10 cellular contexts compared by ENCODE assay signal in genomic region chr12:55925371-55925770, GRCh38. TPM values are rescaled to one million over a fixed set of nuclear protein-coding genes. Genes with fewer than 3 reads are reported as not detected.
DNase-seq lines count a peak whose midpoint lies in the region; ATAC-seq and TF ChIP-seq lines count a peak whose summit lies in the region.
"Had no signal": no experiment of that assay in that cellular context is flagged by ENCODE, and none has a peak within 500 bp of the region (broad histone marks: within the 10 kb centered on the region; RNA-seq: fewer than 3 reads in every experiment).

No MANE protein-coding gene starts in this region.

- no peaks in the 10 kb centered on the region for H3K9me3 Mint-ChIP-seq in CD8-positive, alpha-beta memory T cell
- peaks cover 0 to 4% of the 10 kb centered on the region in 2 donors for H3K9me3 Mint-ChIP-seq in activated naive CD4-positive, alpha-beta T cell treated with anti-CD3 and anti-CD28 coated beads, Interleukin-2, amount 50 U/mL, for 72 hours
- H3K9me3 Mint-ChIP-seq in naive thymus-derived CD8-positive, alpha-beta T cell: no peaks in the 10 kb centered on the region

- peaks cover 56 to 70% (median 63%) of the 10 kb centered on the region in 3 donors for H3K4me1 Mint-ChIP-seq in CD8-positive, alpha-beta memory T cell
- H3K4me1 Mint-ChIP-seq in naive thymus-derived CD8-positive, alpha-beta T cell: peaks cover 30 to 67% (median 57%) of the 10 kb centered on the region in 4 donors

- POLR2A ChIA-PET in CD8-positive, alpha-beta memory T cell (lab: Charles Lee): interaction anchor here (1.3 to 1.4 kb wide), 2 partner anchors 48 to 96 kb away, joined by 6 to 12 read pairs; partner anchors contain the start of genes DNAJC14 and RAB5B
- POLR2A ChIA-PET in naive thymus-derived CD8-positive, alpha-beta T cell (lab: Charles Lee): interaction anchor here (1.0 to 10.9 kb wide), 9 partner anchors 11 to 179 kb away, joined by 3 to 293 read pairs (median 5); partner anchors contain the start of genes DNAJC14, ORMDL2, PA2G4 and RAB5B

- WGBS in HUES64: 95% methylated on average over 4 of the region's 4 CpGs

- no peaks in the 10 kb centered on the region for H3K9me3 ChIP-seq in CD8-positive, alpha-beta memory T cell (ENCODE audit: low read length)
- H3K9me3 ChIP-seq in HUES64 (ENCODE audit: insufficient read depth, low read depth, low read length): no peaks in the 10 kb centered on the region
- no peaks in the 10 kb centered on the region for H3K9me3 ChIP-seq in right atrium auricular region
- H3K9me3 ChIP-seq: ascending aorta had no signal

- H3K27ac ChIP-seq in CD8-positive, alpha-beta memory T cell (ENCODE audit: low read depth, low read length): no peak overlapping the region
- H3K27ac ChIP-seq in HUES64 (ENCODE audit: low read depth, low read length) (no peak overlapping the region), brain microvascular endothelial cell (no peak overlapping the region), right atrium auricular region (no peak overlapping the region)

- ATAC-seq in activated naive CD4-positive, alpha-beta T cell treated with anti-CD3 and anti-CD28 coated beads, Interleukin-2, amount 50 U/mL, for 72 hours: no peak
- no peak for ATAC-seq in naive thymus-derived CD8-positive, alpha-beta T cell

- H3K27ac Mint-ChIP-seq in CD8-positive, alpha-beta memory T cell: peak overlapping the region in 7 of 8 donors; percentile 91 to 99 (median 97)
- peak overlapping the region; percentile 93 to 97 for H3K27ac Mint-ChIP-seq in activated naive CD4-positive, alpha-beta T cell treated with anti-CD3 and anti-CD28 coated beads, Interleukin-2, amount 50 U/mL, for 72 hours
- H3K27ac Mint-ChIP-seq in naive thymus-derived CD8-positive, alpha-beta T cell: peak overlapping the region; percentile 95 to 100 (median 98)

- H3K27me3 ChIP-seq in CD8-positive, alpha-beta memory T cell (ENCODE audit: insufficient read depth, low read length, poor library complexity, severe bottlenecking): no peaks in the 10 kb centered on the region
- no peaks in the 10 kb centered on the region for H3K27me3 ChIP-seq in HUES64 (ENCODE audit: insufficient read depth, low read length)
- no peaks in the 10 kb centered on the region for H3K27me3 ChIP-seq in brain microvascular endothelial cell (replicated peaks)
- H3K27me3 ChIP-seq in right atrium auricular region: no peaks in the 10 kb centered on the region
- H3K27me3 ChIP-seq: ascending aorta had no signal

- peak overlapping the region; percentile 5 to 100 (median 97) for H3K4me3 Mint-ChIP-seq in CD8-positive, alpha-beta memory T cell
- peak overlapping the region; percentile 92 to 100 (median 98) for H3K4me3 Mint-ChIP-seq in naive thymus-derived CD8-positive, alpha-beta T cell

- H3K4me1 ChIP-seq in CD8-positive, alpha-beta memory T cell (ENCODE audit: insufficient read depth, low read length): peaks cover 51% of the 10 kb centered on the region
- peaks cover 10% of the 10 kb centered on the region for H3K4me1 ChIP-seq in HUES64 (ENCODE audit: insufficient read depth, low read length)
- H3K4me1 ChIP-seq in right atrium auricular region: peaks cover 0 to 32% of the 10 kb centered on the region in 2 donors

- TF ChIP-seq CTCF in brain microvascular endothelial cell (IDR thresholded peaks at IDR 0.05; ENCODE audit: low read depth, low read length, missing control alignments): no peak
- no peak for TF ChIP-seq CTCF in right atrium auricular region (IDR thresholded peaks at IDR 0.05)

- in situ Hi-C loops in brain microvascular endothelial cell (cut with HindIII; ENCODE audit: low pct_ligation_motif_present, low sequenced_read_pairs): no loop called here

- H3K9ac ChIP-seq in HUES64 (ENCODE audit: low read depth, low read length): no peak overlapping the region

- H3K27me3 Mint-ChIP-seq in CD8-positive, alpha-beta memory T cell: peaks cover 0 to 6% of the 10 kb centered on the region in 2 donors
- H3K27me3 Mint-ChIP-seq in naive thymus-derived CD8-positive, alpha-beta T cell: no peaks in the 10 kb centered on the region

- DNase-seq in CD8-positive, alpha-beta memory T cell: no peak
- no peak for DNase-seq in activated naive CD4-positive, alpha-beta T cell treated with anti-CD3 and anti-CD28 coated beads, Interleukin-2, amount 50 U/mL, for 72 hours (ENCODE audit: low spot score in 2 of 2)
- DNase-seq in naive thymus-derived CD8-positive, alpha-beta T cell: no peak
- no peak for DNase-seq in GM19240 (ENCODE audit: insufficient read length, low spot score)
- no peak for DNase-seq in GM03348 (ENCODE audit: low spot score)
- DNase-seq in brain microvascular endothelial cell: no peak
- no peak for DNase-seq in right atrium auricular region (ENCODE audit: low spot score)
- DNase-seq: NCI-H524 had no signal

- peak overlapping the region; percentile 11 for H3K4me3 ChIP-seq in CD8-positive, alpha-beta memory T cell (ENCODE audit: low read length)
- H3K4me3 ChIP-seq in HUES64 (ENCODE audit: low read length) (peak overlapping the region; percentile 94), brain microvascular endothelial cell (ENCODE audit: low read depth, low read length) (no peak overlapping the region), right atrium auricular region (no peak overlapping the region)

- CTCF ChIA-PET in CD8-positive, alpha-beta memory T cell (lab: Charles Lee): interaction anchor here (0.9 to 8.7 kb wide), 8 partner anchors 10 to 186 kb away, joined by 3 to 96 read pairs (median 4); partner anchors contain the start of gene DNAJC14

- peaks cover 0 to 43% (median 5%) of the 10 kb centered on the region in 3 donors for H3K36me3 Mint-ChIP-seq in CD8-positive, alpha-beta memory T cell
- peaks cover 32 to 39% of the 10 kb centered on the region in 2 donors for H3K36me3 Mint-ChIP-seq in activated naive CD4-positive, alpha-beta T cell treated with anti-CD3 and anti-CD28 coated beads, Interleukin-2, amount 50 U/mL, for 72 hours
- peaks cover 7 to 28% (median 10%) of the 10 kb centered on the region in 3 donors for H3K36me3 Mint-ChIP-seq in naive thymus-derived CD8-positive, alpha-beta T cell

- H3K36me3 ChIP-seq in CD8-positive, alpha-beta memory T cell (ENCODE audit: insufficient read depth, low read length): no peaks in the 10 kb centered on the region
- H3K36me3 ChIP-seq in HUES64 (ENCODE audit: insufficient read depth, low read length) (peaks cover 50% of the 10 kb centered on the region), brain microvascular endothelial cell (replicated peaks) (peaks cover 4% of the 10 kb centered on the region), right atrium auricular region (no peaks in the 10 kb centered on the region)

RNA-seq across cellular contexts. Expression of gene PYM1, which starts 2.3 kb away (rescaled TPM):
- total RNA-seq in CD8-positive, alpha-beta memory T cell: 10 to 100 TPM; 35.8 to 38.4 TPM
- polyA plus RNA-seq in CD8-positive, alpha-beta memory T cell: 80.8 TPM
- polyA plus RNA-seq in HUES64 (2013, experiment 1 of 2): 48.7 TPM
- 57.9 TPM for polyA plus RNA-seq in HUES64 (2013, experiment 2 of 2)
- total RNA-seq in activated naive CD4-positive, alpha-beta T cell treated with anti-CD3 and anti-CD28 coated beads, Interleukin-2, amount 50 U/mL, for 72 hours: 10 to 100 TPM; 18.9 to 32.9 TPM
- total RNA-seq in naive thymus-derived CD8-positive, alpha-beta T cell: 10 to 100 TPM; 33.1 to 44.4 TPM
- 10 to 100 TPM; 54.4 to 65.7 (median 55.0) TPM for polyA plus RNA-seq in naive thymus-derived CD8-positive, alpha-beta T cell
- total RNA-seq in right atrium auricular region: 10 to 100 TPM; 17.6 to 20.6 TPM

RNA-seq across cellular contexts. Expression of gene DGKA, which starts 5.6 kb away (rescaled TPM):
- 100 to 1,000 TPM; 221 to 236 TPM for total RNA-seq in CD8-positive, alpha-beta memory T cell
- polyA plus RNA-seq in CD8-positive, alpha-beta memory T cell: 234 TPM
- 7.5 TPM for polyA plus RNA-seq in HUES64 (2013, experiment 1 of 2)
- 18.6 TPM for polyA plus RNA-seq in HUES64 (2013, experiment 2 of 2)
- total RNA-seq in activated naive CD4-positive, alpha-beta T cell treated with anti-CD3 and anti-CD28 coated beads, Interleukin-2, amount 50 U/mL, for 72 hours: 100 to 1,000 TPM; 386 to 441 TPM
- total RNA-seq in naive thymus-derived CD8-positive, alpha-beta T cell: 1,000 to 10,000 TPM; 1,302 to 1,328 TPM
- 100 to 1,000 TPM; 145 to 378 (median 232) TPM for polyA plus RNA-seq in naive thymus-derived CD8-positive, alpha-beta T cell
- 10 to 100 TPM in 1 of 2 donors, 1 to 10 TPM in 1; 7.3 to 22.8 TPM for total RNA-seq in right atrium auricular region

RNA-seq across cellular contexts. Expression of gene PMEL, which starts 40.5 kb away (rescaled TPM):
- under 1 TPM; 0.28 to 0.33 TPM for total RNA-seq in CD8-positive, alpha-beta memory T cell
- not detected for polyA plus RNA-seq in CD8-positive, alpha-beta memory T cell
- polyA plus RNA-seq in HUES64 (2013, experiment 1 of 2): 71.3 TPM
- 92.8 TPM for polyA plus RNA-seq in HUES64 (2013, experiment 2 of 2)
- total RNA-seq in activated naive CD4-positive, alpha-beta T cell treated with anti-CD3 and anti-CD28 coated beads, Interleukin-2, amount 50 U/mL, for 72 hours: 1 to 10 TPM; 1.2 to 5.6 TPM
- total RNA-seq in naive thymus-derived CD8-positive, alpha-beta T cell: not detected
- under 1 TPM in 1 of 3 donors, not detected in 2; 0.15 TPM for polyA plus RNA-seq in naive thymus-derived CD8-positive, alpha-beta T cell
- 1 to 10 TPM in 1 of 2 donors, under 1 TPM in 1; 0.67 to 1.1 TPM for total RNA-seq in right atrium auricular region
- total RNA-seq: ascending aorta had no signal

RNA-seq across cellular contexts. Expression of gene CDK2, which starts 41.3 kb away (rescaled TPM):
- 100 to 1,000 TPM; 117 to 125 TPM for total RNA-seq in CD8-positive, alpha-beta memory T cell
- 8.2 TPM for polyA plus RNA-seq in CD8-positive, alpha-beta memory T cell
- 39.9 TPM for polyA plus RNA-seq in HUES64 (2013, experiment 1 of 2)
- 40.8 TPM for polyA plus RNA-seq in HUES64 (2013, experiment 2 of 2)
- 100 to 1,000 TPM; 116 to 144 TPM for total RNA-seq in activated naive CD4-positive, alpha-beta T cell treated with anti-CD3 and anti-CD28 coated beads, Interleukin-2, amount 50 U/mL, for 72 hours
- 10 to 100 TPM; 27.5 to 30.8 TPM for total RNA-seq in naive thymus-derived CD8-positive, alpha-beta T cell
- polyA plus RNA-seq in naive thymus-derived CD8-positive, alpha-beta T cell: 10 to 100 TPM in 1 of 3 donors, 1 to 10 TPM in 2; 8.0 to 12.4 (median 9.5) TPM
- total RNA-seq in right atrium auricular region: 10 to 100 TPM in 1 of 2 donors, 1 to 10 TPM in 1; 5.4 to 13.8 TPM

RNA-seq across cellular contexts. Expression of gene RAB5B, which starts 48.5 kb away (rescaled TPM):
- total RNA-seq in CD8-positive, alpha-beta memory T cell: 10 to 100 TPM; 36.6 to 38.3 TPM
- polyA plus RNA-seq in CD8-positive, alpha-beta memory T cell: 68.5 TPM
- 36.6 TPM for polyA plus RNA-seq in HUES64 (2013, experiment 1 of 2)
- 48.6 TPM for polyA plus RNA-seq in HUES64 (2013, experiment 2 of 2)
- 10 to 100 TPM; 43.1 to 51.8 TPM for total RNA-seq in activated naive CD4-positive, alpha-beta T cell treated with anti-CD3 and anti-CD28 coated beads, Interleukin-2, amount 50 U/mL, for 72 hours
- 10 to 100 TPM; 88.9 to 95.2 TPM for total RNA-seq in naive thymus-derived CD8-positive, alpha-beta T cell
- polyA plus RNA-seq in naive thymus-derived CD8-positive, alpha-beta T cell: 10 to 100 TPM; 61.6 to 69.4 (median 65.9) TPM
- 100 to 1,000 TPM in 1 of 2 donors, 10 to 100 TPM in 1; 93.5 to 108 TPM for total RNA-seq in right atrium auricular region

Comparison
In these comparisons a context has a peak if more than half of its experiments do, and no peak if none do; other contexts are left out.
1. H3K4me3 ChIP-seq: peak in CD8-positive, alpha-beta memory T cell (single experiment) and HUES64 (single experiment); none in brain microvascular endothelial cell (single experiment) and right atrium auricular region (0 of 2).
2. RNA of gene DGKA, which starts 5.6 kb away (total RNA-seq): 1,302 to 1,328 TPM in naive thymus-derived CD8-positive, alpha-beta T cell, 386 to 441 TPM in activated naive CD4-positive, alpha-beta T cell treated with anti-CD3 and anti-CD28 coated beads, Interleukin-2, amount 50 U/mL, for 72 hours and 221 to 236 TPM in CD8-positive, alpha-beta memory T cell; 7.3 to 22.8 TPM in right atrium auricular region; every median in the first group is over 4 times any median in the second.
3. Peak in every context shown above with its lines, with median percentiles within 50 percentile points of each other: H3K27ac Mint-ChIP-seq.